In genomic region chr18:9682572-9682971, GRCh38 we compare ENCODE assay signal across 22 cellular contexts. TPM values are rescaled to one million over a fixed set of nuclear protein-coding genes. Genes with fewer than 3 reads are reported as not detected.
DNase-seq lines count a peak whose midpoint lies in the region; ATAC-seq, FAIRE-seq and TF ChIP-seq lines count a peak whose summit lies in the region.
"Had no signal": no experiment of that assay in that cellular context is flagged by ENCODE, and none has a peak within 500 bp of the region (broad histone marks: within the 10 kb centered on the region; RNA-seq: fewer than 3 reads in every experiment).

No MANE protein-coding gene starts in this region.

- POLR2A ChIA-PET in HepG2 (lab: Yijun Ruan, JAX): interaction anchor here (0.6 kb wide), 1 partner anchor 9 kb away, joined by 3 read pairs; no protein-coding TSS in a partner anchor
- POLR2A ChIA-PET in PC-9 (lab: Charles Lee; ENCODE audit: unreplicated experiment): interaction anchor here (0.6 to 0.7 kb wide), 2 partner anchors 63 to 207 kb away, joined by 3 to 7 read pairs; no protein-coding TSS in a partner anchor
- POLR2A ChIA-PET in K562 (lab: Yijun Ruan, JAX): interaction anchor here (0.6 to 1.7 kb wide), 2 partner anchors 17 to 113 kb away, joined by 4 read pairs; no protein-coding TSS in a partner anchor

- no peaks in the 10 kb centered on the region for H3K36me3 Mint-ChIP-seq in CD14-positive monocyte
- H3K36me3 Mint-ChIP-seq: CD4-positive, alpha-beta memory T cell; CD4-positive, CD25-positive, alpha-beta regulatory T cell had no signal

- ATAC-seq in HepG2: no peak
- ATAC-seq in right lobe of liver: no peak
- ATAC-seq in K562: no peak
- ATAC-seq in body of pancreas: no peak

- TF ChIP-seq POLR2A in HepG2 (IDR thresholded peaks at IDR 0.05; ENCODE audit: insufficient read depth in 1 of 2, low read depth in 2 of 2, low read length in 2 of 2): no peak
- TF ChIP-seq POLR2A in right lobe of liver (IDR thresholded peaks at IDR 0.05): no peak
- no peak for TF ChIP-seq POLR2A in K562 (conservative IDR thresholded peaks at IDR 0.05)
- no peak for TF ChIP-seq POLR2A in body of pancreas (IDR thresholded peaks at IDR 0.05)

- no TSS peak for BruUV-seq in HepG2 (replicated peaks; lab: Mats Ljungman, UMichigan)
- BruUV-seq in PC-9 (replicated peaks; lab: Mats Ljungman, UMichigan): no TSS peak
- no TSS peak for BruUV-seq in K562 (replicated peaks; lab: Mats Ljungman, UMichigan)

- H3K4me1 Mint-ChIP-seq in CD14-positive monocyte: peaks cover 32% of the 10 kb centered on the region
- H3K4me1 Mint-ChIP-seq: CD4-positive, CD25-positive, alpha-beta regulatory T cell had no signal

- TF ChIP-seq EP300 in HepG2 (IDR thresholded peaks at IDR 0.05; ENCODE audit: low read depth in 2 of 2, low read length in 2 of 2): no peak
- no peak for TF ChIP-seq EP300 in HepG2 (CRISPR knock-in tag; IDR thresholded peaks at IDR 0.05; ENCODE audit: borderline replicate concordance)
- no peak for TF ChIP-seq EP300 in K562 (IDR thresholded peaks at IDR 0.05; ENCODE audit: low read length)

- CTCF ChIA-PET in HepG2 (lab: Yijun Ruan, JAX; ENCODE audit: low intra/inter-chr PET ratio, low total read pairs) (no interaction called here), PC-9 (lab: Charles Lee) (interaction anchor here (0.6 to 2.7 kb wide), 6 partner anchors 9 to 166 kb away, joined by 3 to 27 read pairs (median 6); no protein-coding TSS in a partner anchor), K562 (lab: Yijun Ruan, JAX; ENCODE audit: low intra/inter-chr PET ratio) (no interaction called here)

- peaks cover 0 to 9% of the 10 kb centered on the region in 2 experiments; a peak in 1 of 5 replicates for H3K27me3 ChIP-seq in HepG2 (ENCODE audit: control insufficient read depth in 1 of 2, insufficient read depth in 2 of 2, low read length in 2 of 2)
- no peaks in the 10 kb centered on the region for H3K27me3 ChIP-seq in right lobe of liver
- H3K27me3 ChIP-seq in PC-9 (ENCODE audit: insufficient read depth, low read depth): no peaks in the 10 kb centered on the region
- no peaks in the 10 kb centered on the region for H3K27me3 ChIP-seq in K562 (ENCODE audit: control insufficient read depth in 2 of 2, insufficient read depth in 2 of 2, low read length in 2 of 2)
- H3K27me3 ChIP-seq in body of pancreas: no peaks in the 10 kb centered on the region
- H3K27me3 ChIP-seq: BLaER1 treated with 17β-estradiol and CSF1 and Interleukin-3, amounts not matched to agents 10 nM and 100 nM had no signal

- H3K27me3 Mint-ChIP-seq in CD14-positive monocyte (ENCODE audit: low read depth in 3 of 3): peaks cover 0 to 4% (median 2%) of the 10 kb centered on the region in 3 donors

- FAIRE-seq in HepG2 (lab: Jason Lieb, UNC) (no peak), K562 (lab: Jason Lieb, UNC) (no peak)
- FAIRE-seq: A549, D721Med, G401.6, GM12891 had no signal

- TF ChIP-seq CTCF in HepG2 (CRISPR knock-in tag; IDR thresholded peaks at IDR 0.05): no peak
- TF ChIP-seq CTCF in right lobe of liver (IDR thresholded peaks at IDR 0.05): no peak
- no peak for TF ChIP-seq CTCF in PC-9 (conservative IDR thresholded peaks at IDR 0.05)
- no peak for TF ChIP-seq CTCF in K562 (IDR thresholded peaks at IDR 0.05 in 2 of 3, conservative IDR thresholded peaks at IDR 0.05 in 1 of 3; ENCODE audit: insufficient read depth in 2 of 3, low read depth in 1 of 3, low read length in 3 of 3)
- no peak for TF ChIP-seq CTCF in CD14-positive monocyte (IDR thresholded peaks at IDR 0.05)
- TF ChIP-seq CTCF in body of pancreas (IDR thresholded peaks at IDR 0.05): no peak

- no peak overlapping the region for H3K4me3 Mint-ChIP-seq in CD14-positive monocyte
- H3K4me3 Mint-ChIP-seq: B cell; CD4-positive, alpha-beta memory T cell; CD8-positive, alpha-beta memory T cell had no signal

- H3F3A ChIP-seq in PC-9 (ENCODE audit: insufficient read depth, low read depth): peaks cover 9% of the 10 kb centered on the region; the same call in 1 of the 2 replicates

- DNase-seq in HepG2 (ENCODE audit: low spot score) (no peak), right lobe of liver (no peak), NCI-H69 (lab: John Stamatoyannopoulos, UW) (peak; percentile 58), PC-9 (no peak), K562 (ENCODE audit: extremely low read depth in 1 of 4, low spot score in 3 of 4) (no peak), COLO668 (lab: John Stamatoyannopoulos, UW; ENCODE audit: unreplicated experiment) (no peak), CD14-positive monocyte (ENCODE audit: low spot score) (no peak), body of pancreas (no peak)
- DNase-seq: AML-193; Caco-2; CD4-positive, alpha-beta memory T cell; CD4-positive, CD25-positive, alpha-beta regulatory T cell; CD8-positive, alpha-beta memory T cell; DMS79 treated with DMSO at 0.1 percent for 48 hours; GF-D8 had no signal

- H3K4me3 ChIP-seq in HepG2 (replicated peaks in 1 of 3; ENCODE audit: insufficient read depth in 1 of 3, low read depth in 2 of 3, low read length in 3 of 3) (no peak overlapping the region), right lobe of liver (no peak overlapping the region), PC-9 (no peak overlapping the region), K562 (no peak overlapping the region), body of pancreas (no peak overlapping the region)
- H3K4me3 ChIP-seq: A549; BLaER1 treated with 17β-estradiol and CSF1 and Interleukin-3, amounts not matched to agents 10 nM and 100 nM had no signal

- H3K79me2 ChIP-seq in HepG2 (ENCODE audit: insufficient read depth, low read length): no peaks in the 10 kb centered on the region
- H3K79me2 ChIP-seq in PC-9 (ENCODE audit: low read depth): no peaks in the 10 kb centered on the region
- H3K79me2 ChIP-seq in K562 (ENCODE audit: control insufficient read depth, insufficient read depth, low read length): no peaks in the 10 kb centered on the region

- intact Hi-C loops in HepG2 (cut with micrococcal nuclease; ENCODE audit: unreplicated experiment): loop anchor here (10.0 kb wide), 1 partner anchor 272 kb away; no protein-coding TSS in a partner anchor
- intact Hi-C loops in right lobe of liver (cut with DNase I): no loop called here
- intact Hi-C loops in PC-9 (cut with micrococcal nuclease; ENCODE audit: unreplicated experiment): loop anchor here (5.0 to 10.0 kb wide), 3 partner anchors 145 to 1028 kb away; partner anchors contain the start of gene ANKRD12
- intact Hi-C loops in K562 (cut with micrococcal nuclease): loop anchor here (5.0 to 10.0 kb wide), 5 partner anchors 120 to 285 kb away; partner anchors contain the start of gene VAPA
- intact Hi-C loops in CD14-positive monocyte (cut with micrococcal nuclease): no loop called here
- intact Hi-C loops in body of pancreas (cut with DNase I): no loop called here

- H3K9me3 ChIP-seq in HepG2 (ENCODE audit: low read length) (no peaks in the 10 kb centered on the region), right lobe of liver (no peaks in the 10 kb centered on the region), PC-9 (ENCODE audit: insufficient read depth, low read depth) (no peaks in the 10 kb centered on the region), K562 (replicated peaks; ENCODE audit: control insufficient read depth, insufficient read depth, low read depth, low read length) (no peaks in the 10 kb centered on the region), body of pancreas (no peaks in the 10 kb centered on the region)
- H3K9me3 ChIP-seq: A549, Caco-2 had no signal

- H3K36me3 ChIP-seq in HepG2 (replicated peaks in 1 of 2; ENCODE audit: control insufficient read depth in 1 of 2, insufficient read depth in 2 of 2, low read length in 2 of 2) (no peaks in the 10 kb centered on the region), right lobe of liver (no peaks in the 10 kb centered on the region), PC-9 (ENCODE audit: low read depth) (no peaks in the 10 kb centered on the region), K562 (ENCODE audit: control insufficient read depth, insufficient read depth, low read length) (no peaks in the 10 kb centered on the region), body of pancreas (replicated peaks in 1 of 2; ENCODE audit: insufficient read depth in 1 of 2, low read depth in 2 of 2) (no peaks in the 10 kb centered on the region)
- H3K36me3 ChIP-seq: BLaER1 treated with 17β-estradiol and CSF1 and Interleukin-3, amounts not matched to agents 10 nM and 100 nM had no signal

- no peaks in the 10 kb centered on the region for H4K20me1 ChIP-seq in HepG2 (ENCODE audit: insufficient read depth, low read length)
- H4K20me1 ChIP-seq in PC-9 (ENCODE audit: insufficient read depth): no peaks in the 10 kb centered on the region
- no peaks in the 10 kb centered on the region for H4K20me1 ChIP-seq in K562 (replicated peaks; ENCODE audit: control insufficient read depth, insufficient read depth, low read length)
- H4K20me1 ChIP-seq: BLaER1 treated with 17β-estradiol and CSF1 and Interleukin-3, amounts not matched to agents 10 nM and 100 nM had no signal

- H3K27ac Mint-ChIP-seq in CD14-positive monocyte: no peak overlapping the region
- H3K27ac Mint-ChIP-seq: B cell; CD4-positive, alpha-beta memory T cell; CD4-positive, CD25-positive, alpha-beta regulatory T cell; CD8-positive, alpha-beta memory T cell had no signal

- H3K9ac ChIP-seq in HepG2 (ENCODE audit: insufficient read depth, low read depth, low read length): no peak overlapping the region
- no peak overlapping the region for H3K9ac ChIP-seq in K562 (ENCODE audit: insufficient read depth in 1 of 2, low read depth in 2 of 2, low read length in 2 of 2)
- H3K9ac ChIP-seq: BLaER1 treated with 17β-estradiol and CSF1 and Interleukin-3, amounts not matched to agents 10 nM and 100 nM had no signal

- TF ChIP-seq RAD21 in HepG2 (CRISPR knock-in tag; IDR thresholded peaks at IDR 0.05): no peak
- TF ChIP-seq RAD21 in K562 (CRISPR knock-in tag; conservative IDR thresholded peaks at IDR 0.05 in 1 of 2, IDR thresholded peaks at IDR 0.05 in 1 of 2): no peak

- H3K9me2 ChIP-seq in PC-9 (ENCODE audit: insufficient read depth): no peaks in the 10 kb centered on the region

- H3K9me3 Mint-ChIP-seq in CD14-positive monocyte: peaks cover 0 to 1% (median 0%) of the 10 kb centered on the region in 7 donors
- H3K9me3 Mint-ChIP-seq: CD8-positive, alpha-beta memory T cell had no signal

- H3K4me1 ChIP-seq in HepG2 (ENCODE audit: insufficient read depth, low read length): peaks cover 25% of the 10 kb centered on the region
- H3K4me1 ChIP-seq in right lobe of liver: no peaks in the 10 kb centered on the region
- H3K4me1 ChIP-seq in PC-9 (replicated peaks; ENCODE audit: insufficient read depth): peaks cover 32% of the 10 kb centered on the region
- H3K4me1 ChIP-seq in K562 (replicated peaks in 1 of 2; ENCODE audit: control insufficient read depth in 2 of 2, insufficient read depth in 2 of 2, low read length in 2 of 2): peaks cover 10 to 39% of the 10 kb centered on the region in 2 experiments; a peak in 4 of 5 replicates
- H3K4me1 ChIP-seq in body of pancreas: no peaks in the 10 kb centered on the region

- in situ Hi-C loops in HepG2 (cut with HindIII; ENCODE audit: extremely low pct_ligation_motif_present, low pct_unique_long_range_greater_than_20kb) (no loop called here), K562 (cut with MboI) (no loop called here)

- WGBS in HepG2 (ENCODE audit: low lambda C conversion rate): 96% methylated on average over 1 of the region's 1 CpG
- WGBS in right lobe of liver (ENCODE audit: insufficient coverage, low coverage, low lambda C conversion rate, missing lambda C conversion rate): 60% methylated on average over 1 of the region's 1 CpG
- 100% methylated on average over 1 of the region's 1 CpG for WGBS in K562 (ENCODE audit: insufficient coverage, low coverage, missing lambda C conversion rate)
- 95 to 97% methylated on average over 1 of the region's 1 CpG for WGBS in body of pancreas, 2 donors

- H2AFZ ChIP-seq in HepG2 (ENCODE audit: low read length): no peak overlapping the region
- H2AFZ ChIP-seq in PC-9: no peak overlapping the region
- 0 out of 2 replicates have a peak overlapping the region, but pooled peaks have one; percentile 80 for H2AFZ ChIP-seq in K562 (ENCODE audit: low read depth, low read length)

- no peaks in the 10 kb centered on the region for H3K9me1 ChIP-seq in K562 (ENCODE audit: control insufficient read depth, insufficient read depth, low read length)

- no peak overlapping the region for H3K27ac ChIP-seq in HepG2 (ENCODE audit: extremely low read length, insufficient read depth, low read length)
- H3K27ac ChIP-seq in right lobe of liver: no peak overlapping the region
- H3K27ac ChIP-seq in PC-9: peak overlapping the region; percentile 56; the same call in 1 of the 2 replicates
- no peak overlapping the region for H3K27ac ChIP-seq in K562 (ENCODE audit: extremely low read depth, low read depth, low read length)
- H3K27ac ChIP-seq in body of pancreas: no peak overlapping the region
- H3K27ac ChIP-seq: BLaER1 treated with 17β-estradiol and CSF1 and Interleukin-3, amounts not matched to agents 10 nM and 100 nM; C4-2B had no signal

- no peak overlapping the region for H3K4me2 ChIP-seq in HepG2 (ENCODE audit: low read depth, low read length)
- H3K4me2 ChIP-seq in PC-9: no peak overlapping the region
- no peak overlapping the region for H3K4me2 ChIP-seq in K562 (ENCODE audit: insufficient read depth, low read length)

RNA-seq across cellular contexts. Expression of gene RAB31, which starts 25.5 kb away (rescaled TPM):
- total RNA-seq in HepG2 (2016; rRNA removed; fragmentation: Illumina TruSeq; extraction: Trizol) (1.7 and 3.6 TPM in 2 replicates), right lobe of liver (10 to 100 TPM in 1 of 6 experiments, 1 to 10 TPM in 5; 3.0 to 14.3 (median 5.4) TPM), PC-9 (2021) (48.6 and 51.0 TPM in 2 replicates), K562 (2014; rRNA removed) (34.9 and 43.1 TPM in 2 replicates), K562 (2014; rRNA removed; fragmentation: Illumina TruSeq; extraction: Trizol) (44.1 and 51.7 TPM in 2 replicates), K562 (2015; rRNA removed; fragmentation: Illumina TruSeq; extraction: Trizol) (36.8 and 41.3 TPM in 2 replicates), K562 (2021) (57.7 and 66.1 TPM in 2 replicates), body of pancreas (1 to 10 TPM; 4.3 to 8.0 TPM)
- 1.4 and 2.6 TPM in 2 replicates for total RNA-seq in HepG2 (2016; cell fraction: cytosol; rRNA removed; fragmentation: Illumina TruSeq; extraction: Trizol; ENCODE audit: low read depth)
- total RNA-seq in HepG2 (2016; cell fraction: insoluble cytoplasmic fraction; rRNA removed; fragmentation: Illumina TruSeq; extraction: Trizol): 2.9 TPM in 2 replicates
- 3.1 and 3.4 TPM in 2 replicates for total RNA-seq in HepG2 (2016; cell fraction: membrane; rRNA removed; fragmentation: Illumina TruSeq; extraction: Trizol)
- total RNA-seq in HepG2 (2016; cell fraction: nucleus; rRNA removed; fragmentation: Illumina TruSeq; extraction: Trizol): 1.4 and 2.6 TPM in 2 replicates
- polyA plus RNA-seq in HepG2 (2011; rRNA removed) (0.73 and 1.1 TPM in 2 replicates), K562 (2011; rRNA removed) (32.8 and 70.4 TPM in 2 replicates), K562 (2014; fragmentation: Illumina TruSeq; extraction: Trizol) (47.9 and 50.9 TPM in 2 replicates), K562 (2014; fragmentation: Nextera tagmentation; extraction: Ambion mirVana) (10 to 100 TPM; 20.7 to 25.6 TPM), K562 (2014; rRNA removed) (25.6 and 29.0 TPM in 2 replicates), CD14-positive monocyte (100 to 1,000 TPM; 348 to 367 TPM)
- 0.24 and 1.2 TPM in 2 replicates for polyA plus RNA-seq in HepG2 (2011; cell fraction: cytosol; rRNA removed)
- polyA plus RNA-seq in HepG2 (2011; cell fraction: nucleus; rRNA removed): 8.7 and 12.9 TPM in 2 replicates
- polyA plus RNA-seq in HepG2 (2012): 0.38 and 2.1 TPM in 2 replicates
- polyA plus RNA-seq in HepG2 (2016; cell fraction: cytosol; fragmentation: Illumina TruSeq; extraction: Trizol; ENCODE audit: low read depth): 4.4 and 5.7 TPM in 2 replicates
- polyA plus RNA-seq in HepG2 (2016; cell fraction: insoluble cytoplasmic fraction; fragmentation: Illumina TruSeq; extraction: Trizol; ENCODE audit: low read depth): 3.7 TPM in 2 replicates
- 2.6 and 3.5 TPM in 2 replicates for polyA plus RNA-seq in HepG2 (2016; cell fraction: membrane; fragmentation: Illumina TruSeq; extraction: Trizol; ENCODE audit: low read depth)
- 2.9 and 3.0 TPM in 2 replicates for polyA plus RNA-seq in HepG2 (2016; cell fraction: nucleus; fragmentation: Illumina TruSeq; extraction: Trizol; ENCODE audit: insufficient read depth, low read depth)
- 1.9 and 153 TPM in 2 replicates for polyA minus RNA-seq in HepG2 (2011; rRNA and poly(A)+ RNA removed; ENCODE audit: low replicate concordance)
- polyA minus RNA-seq in HepG2 (2011; cell fraction: cytosol; rRNA and poly(A)+ RNA removed): 2.8 and 4.2 TPM in 2 replicates
- 5.3 and 5.5 TPM in 2 replicates for polyA minus RNA-seq in HepG2 (2011; cell fraction: nucleus; rRNA and poly(A)+ RNA removed)
- total RNA-seq in K562 (2011; cell fraction: chromatin; rRNA removed; ENCODE audit: low replicate concordance): 62.1 and 65.0 TPM in 2 replicates
- 26.5 and 31.9 TPM in 2 replicates for total RNA-seq in K562 (2011; cell fraction: nucleolus; rRNA removed)
- total RNA-seq in K562 (2011; cell fraction: nucleoplasm; rRNA removed): 43.2 and 112 TPM in 2 replicates
- 26.1 and 28.8 TPM in 2 replicates for polyA plus RNA-seq in K562 (2011; cell fraction: cytosol; rRNA removed)
- 33.7 and 65.3 TPM in 2 replicates for polyA plus RNA-seq in K562 (2011; cell fraction: nucleus; rRNA removed)
- polyA plus RNA-seq in K562 (2012): 37.3 and 45.1 TPM in 2 replicates
- polyA minus RNA-seq in K562 (2011; rRNA and poly(A)+ RNA removed): 89.7 and 166 TPM in 2 replicates
- 27.4 and 41.0 TPM in 2 replicates for polyA minus RNA-seq in K562 (2011; cell fraction: cytosol; rRNA and poly(A)+ RNA removed)
- polyA minus RNA-seq in K562 (2011; cell fraction: nucleus; rRNA and poly(A)+ RNA removed): 32.4 and 49.9 TPM in 2 replicates

Comparison
In these comparisons a context has a peak if more than half of its experiments do, and no peak if none do; other contexts are left out.
1. intact Hi-C loops: an anchor here in HepG2 (10.0 kb wide), PC-9 (5.0 to 10.0 kb wide) and K562 (5.0 to 10.0 kb wide); none called in right lobe of liver, CD14-positive monocyte and body of pancreas.
2. Of the 241 proteins assayed by ChIP-seq in both HepG2 and K562: peak only in HepG2: none; only in K562: KDM1A; in both: ZNF121; in neither: 239.